In genomic region chr1:231883382-231883781, GRCh38 we compare ENCODE assay signal across 24 cellular contexts.
DNase-seq lines count a peak whose midpoint lies in the region; ATAC-seq, FAIRE-seq and TF ChIP-seq lines count a peak whose summit lies in the region.
"Had no signal": no experiment of that assay in that cellular context is flagged by ENCODE, and none has a peak within 500 bp of the region (broad histone marks: within the 10 kb centered on the region; RNA-seq: fewer than 3 reads in every experiment).

No MANE protein-coding gene starts in this region.

- H3K27ac ChIP-seq in right cardiac atrium (ENCODE audit: low read length) = no peak overlapping the region
- H3K27ac ChIP-seq: dorsolateral prefrontal cortex, gastroesophageal sphincter, left lung, stomach, upper lobe of left lung had no signal

- intact Hi-C loops in right cardiac atrium (cut with DNase I) = no loop called here

- TF ChIP-seq CTCF in bronchial epithelial cell (IDR thresholded peaks at IDR 0.05; ENCODE audit: insufficient read depth, low read length, severe bottlenecking) (peak; percentile 10), progenitor cell of endocrine pancreas (IDR thresholded peaks at IDR 0.05; ENCODE audit: unreplicated experiment) (peak; percentile 23)

- no peaks in the 10 kb centered on the region for H3K27me3 Mint-ChIP-seq in activated naive CD8-positive, alpha-beta T cell treated with anti-CD3 and anti-CD28 coated beads, Interleukin-2, amount 10 ng/mL, durations not matched to agents 7 days and 5 days
- no peaks in the 10 kb centered on the region for H3K27me3 Mint-ChIP-seq in activated naive CD8-positive, alpha-beta T cell treated with anti-CD3 and anti-CD28 coated beads, Interleukin-2, amount 50 U/mL, for 24 hours
- peaks cover 14% of the 10 kb centered on the region for H3K27me3 Mint-ChIP-seq in progenitor cell of endocrine pancreas

- peak overlapping the region; percentile 64 for H3K27ac Mint-ChIP-seq in activated naive CD8-positive, alpha-beta T cell treated with anti-CD3 and anti-CD28 coated beads, Interleukin-2, amount 10 ng/mL, durations not matched to agents 7 days and 5 days
- H3K27ac Mint-ChIP-seq in activated naive CD8-positive, alpha-beta T cell treated with anti-CD3 and anti-CD28 coated beads, Interleukin-2, amount 50 U/mL, for 24 hours = no peak overlapping the region
- H3K27ac Mint-ChIP-seq in progenitor cell of endocrine pancreas = no peak overlapping the region
- H3K27ac Mint-ChIP-seq: HFFc6 had no signal

- no peak overlapping the region for H3K4me3 ChIP-seq in bronchial epithelial cell (ENCODE audit: low read depth, low read length)
- no peak overlapping the region for H3K4me3 ChIP-seq in right cardiac atrium (ENCODE audit: low read length)
- H3K4me3 ChIP-seq: dorsolateral prefrontal cortex, gastroesophageal sphincter, left lung, stomach, upper lobe of left lung had no signal

- no peaks in the 10 kb centered on the region for H3K36me3 Mint-ChIP-seq in activated naive CD8-positive, alpha-beta T cell treated with anti-CD3 and anti-CD28 coated beads, Interleukin-2, amount 10 ng/mL, durations not matched to agents 7 days and 5 days
- H3K36me3 Mint-ChIP-seq in activated naive CD8-positive, alpha-beta T cell treated with anti-CD3 and anti-CD28 coated beads, Interleukin-2, amount 50 U/mL, for 24 hours (ENCODE audit: low read depth) = peaks cover 2% of the 10 kb centered on the region
- no peaks in the 10 kb centered on the region for H3K36me3 Mint-ChIP-seq in progenitor cell of endocrine pancreas (ENCODE audit: insufficient read depth)

- peaks cover 1% of the 10 kb centered on the region for H3K4me1 Mint-ChIP-seq in activated naive CD8-positive, alpha-beta T cell treated with anti-CD3 and anti-CD28 coated beads, Interleukin-2, amount 10 ng/mL, durations not matched to agents 7 days and 5 days
- H3K4me1 Mint-ChIP-seq in activated naive CD8-positive, alpha-beta T cell treated with anti-CD3 and anti-CD28 coated beads, Interleukin-2, amount 50 U/mL, for 24 hours = no peaks in the 10 kb centered on the region
- H3K4me1 Mint-ChIP-seq in progenitor cell of endocrine pancreas (ENCODE audit: low read depth) = peaks cover 2% of the 10 kb centered on the region

- FAIRE-seq in bronchial epithelial cell (lab: Jason Lieb, UNC) = no peak

- no peak for DNase-seq in activated naive CD8-positive, alpha-beta T cell treated with anti-CD3 and anti-CD28 coated beads, Interleukin-2, amount 10 ng/mL, durations not matched to agents 7 days and 5 days
- DNase-seq in activated naive CD8-positive, alpha-beta T cell treated with anti-CD3 and anti-CD28 coated beads, Interleukin-2, amount 50 U/mL, for 24 hours = no peak
- DNase-seq in NCI-H146 (lab: John Stamatoyannopoulos, UW) = peak; percentile 80
- no peak for DNase-seq in bronchial epithelial cell (ENCODE audit: low read depth)
- no peak for DNase-seq in progenitor cell of endocrine pancreas (ENCODE audit: low spot score, unreplicated experiment)
- DNase-seq in kidney glomerular epithelial cell (lab: John Stamatoyannopoulos, UW) = no peak
- no peak for DNase-seq in right cardiac atrium
- DNase-seq: activated CD4-positive, alpha-beta T cell treated with anti-CD3 and anti-CD28 coated beads for 48 hours; activated CD8-positive, alpha-beta memory T cell treated with anti-CD3 and anti-CD28 coated beads, Interleukin-2, amount 50 U/mL, for 48 hours; activated effector memory CD4-positive, alpha-beta T cell treated with anti-CD3 and anti-CD28 coated beads, Interleukin-2, amount 50 U/mL, for 16 hours; amniotic stem cell; caudate nucleus; dorsolateral prefrontal cortex; EL; HFFc6; Kasumi-1; left lung; NCI-H1436; nucleus accumbens; stomach; upper lobe of left lung had no signal

- no peak overlapping the region for H3K4me3 Mint-ChIP-seq in activated naive CD8-positive, alpha-beta T cell treated with anti-CD3 and anti-CD28 coated beads, Interleukin-2, amount 10 ng/mL, durations not matched to agents 7 days and 5 days
- H3K4me3 Mint-ChIP-seq in activated naive CD8-positive, alpha-beta T cell treated with anti-CD3 and anti-CD28 coated beads, Interleukin-2, amount 50 U/mL, for 24 hours = no peak overlapping the region
- no peak overlapping the region for H3K4me3 Mint-ChIP-seq in progenitor cell of endocrine pancreas (ENCODE audit: low read depth)
- H3K4me3 Mint-ChIP-seq: HFFc6 had no signal

- no peak for ATAC-seq in activated naive CD8-positive, alpha-beta T cell treated with anti-CD3 and anti-CD28 coated beads, Interleukin-2, amount 10 ng/mL, durations not matched to agents 7 days and 5 days (ENCODE audit: low read depth)
- no peak for ATAC-seq in activated naive CD8-positive, alpha-beta T cell treated with anti-CD3 and anti-CD28 coated beads, Interleukin-2, amount 50 U/mL, for 24 hours
- ATAC-seq in right cardiac atrium (no peak), GM21717 (IDR thresholded peaks at IDR 0.05; ENCODE audit: unreplicated experiment) (no peak)
- ATAC-seq: gastroesophageal sphincter, left lung, sciatic nerve had no signal

- no peaks in the 10 kb centered on the region for H3K27me3 ChIP-seq in bronchial epithelial cell (ENCODE audit: control insufficient read depth, insufficient read depth, low read length)
- H3K27me3 ChIP-seq in right cardiac atrium (ENCODE audit: control insufficient read depth, insufficient read depth) = no peaks in the 10 kb centered on the region
- H3K27me3 ChIP-seq: dorsolateral prefrontal cortex, gastroesophageal sphincter, left lung, stomach, upper lobe of left lung had no signal

- peaks cover 1% of the 10 kb centered on the region for H3K9me3 Mint-ChIP-seq in activated naive CD8-positive, alpha-beta T cell treated with anti-CD3 and anti-CD28 coated beads, Interleukin-2, amount 10 ng/mL, durations not matched to agents 7 days and 5 days
- H3K9me3 Mint-ChIP-seq in activated naive CD8-positive, alpha-beta T cell treated with anti-CD3 and anti-CD28 coated beads, Interleukin-2, amount 50 U/mL, for 24 hours = no peaks in the 10 kb centered on the region
- no peaks in the 10 kb centered on the region for H3K9me3 Mint-ChIP-seq in progenitor cell of endocrine pancreas (ENCODE audit: low read depth)

- H3K4me1 ChIP-seq in right cardiac atrium (ENCODE audit: control insufficient read depth, insufficient read depth, low read length) = peaks cover 2% of the 10 kb centered on the region
- H3K4me1 ChIP-seq: gastroesophageal sphincter, left lung, stomach, upper lobe of left lung had no signal

- H3K9me3 ChIP-seq in right cardiac atrium (ENCODE audit: control insufficient read depth, low read length) = no peaks in the 10 kb centered on the region
- H3K9me3 ChIP-seq: gastroesophageal sphincter, left lung, stomach, upper lobe of left lung had no signal

- no peaks in the 10 kb centered on the region for H3K36me3 ChIP-seq in bronchial epithelial cell (ENCODE audit: control insufficient read depth, insufficient read depth, low read length)
- H3K36me3 ChIP-seq: gastroesophageal sphincter, left lung, stomach, upper lobe of left lung had no signal

- WGBS in right cardiac atrium = 95% methylated on average over 1 of the region's 1 CpG

- POLR2A ChIA-PET in activated naive CD8-positive, alpha-beta T cell treated with anti-CD3 and anti-CD28 coated beads, Interleukin-2, amount 10 ng/mL, durations not matched to agents 7 days and 5 days (lab: Charles Lee) = no interaction called here
